ENCODE assay signal across 30 cellular contexts in the genomic region with DNA sequence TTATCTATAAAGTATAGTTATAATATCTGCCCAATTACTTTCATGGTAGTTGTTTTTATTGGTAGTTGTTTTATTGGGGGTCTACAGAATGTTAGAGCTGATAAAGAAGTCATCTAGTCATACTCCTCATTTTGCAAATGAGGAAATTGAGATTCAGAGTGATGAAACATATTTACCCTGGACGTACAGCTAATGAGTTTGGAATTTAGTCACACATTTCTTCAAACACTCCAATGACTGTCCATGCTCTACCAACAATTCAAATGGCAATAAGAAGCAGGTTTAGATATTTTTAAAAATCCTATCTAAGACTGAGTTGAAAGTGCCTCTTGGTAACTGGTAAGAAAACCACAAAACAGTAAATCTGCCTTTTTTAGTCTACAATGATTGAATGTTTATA.
"Had no signal": no experiment of that assay in that cellular context is flagged by ENCODE, and none has a peak within 500 bp of the region (broad histone marks: within the 10 kb centered on the region; RNA-seq: fewer than 3 reads in every experiment).

No MANE protein-coding gene starts in this region.

- FAIRE-seq: pancreas had no signal

- H3K27me3 ChIP-seq: colonic mucosa, gastrocnemius medialis, testis, transverse colon had no signal

- H3K9me3 ChIP-seq: colonic mucosa, gastrocnemius medialis, pancreas, prostate gland, testis, transverse colon had no signal

- ATAC-seq: activated naive CD8-positive, alpha-beta T cell treated with anti-CD3 and anti-CD28 coated beads, Interleukin-2, amount 50 U/mL, for 24 hours; gastrocnemius medialis; left colon; naive thymus-derived CD8-positive, alpha-beta T cell; pancreas; sciatic nerve; stimulated activated naive CD8-positive, alpha-beta T cell treated with anti-CD3 and anti-CD28 coated beads, Interleukin-15, Interleukin-2, amounts not matched to agents 100 U/mL and 50 U/mL, for 24 hours had no signal

- H3K27ac ChIP-seq: colonic mucosa, gastrocnemius medialis, pancreas, prostate gland, skin epidermis, testis, transverse colon had no signal

- H3K4me1 ChIP-seq: colonic mucosa, gastrocnemius medialis, pancreas, prostate gland, testis, transverse colon had no signal

- H3K4me3 ChIP-seq: colonic mucosa, gastrocnemius medialis, pancreas, prostate gland, skin epidermis, testis, transverse colon had no signal

- H3K36me3 ChIP-seq: colonic mucosa, gastrocnemius medialis, pancreas, prostate gland, transverse colon had no signal

- DNase-seq: activated CD4-positive, alpha-beta memory T cell treated with anti-CD3 and anti-CD28 coated beads, Interleukin-2, amount 10 ng/mL, durations not matched to agents 7 days and 5 days; activated CD4-positive, alpha-beta T cell treated with anti-CD3 and anti-CD28 coated beads, Interleukin-2, amount 10 ng/mL, durations not matched to agents 24 days and 14 days; activated CD4-positive, CD25-positive, alpha-beta regulatory T cell treated with anti-CD3 and anti-CD28 coated beads, Interleukin-2, amount 50 U/mL, for 72 hours; activated CD8-positive, alpha-beta memory T cell treated with anti-CD3 and anti-CD28 coated beads, Interleukin-2, amount 50 U/mL, for 48 hours; activated gamma-delta T cell; activated naive CD4-positive, alpha-beta T cell treated with anti-CD3 and anti-CD28 coated beads, Interleukin-2, amount 50 U/mL, for 16 hours; activated naive CD8-positive, alpha-beta T cell treated with anti-CD3 and anti-CD28 coated beads, Interleukin-2, amount 50 U/mL, for 24 hours; activated T-cell treated with anti-CD3 and anti-CD28 coated beads, Interleukin-2, amount 50 U/mL, for 24 hours; amygdala; colonic mucosa; effector memory CD4-positive, alpha-beta T cell; erythroblast; gastrocnemius medialis; glutamatergic neuron; islet precursor cell; left colon; mesenchymal stem cell; naive thymus-derived CD8-positive, alpha-beta T cell; nucleus accumbens; pancreas; retina; stimulated activated CD4-positive, alpha-beta T cell treated with anti-CD3 and anti-CD28 coated beads, Interleukin-12 subunit alpha, Interleukin-12 subunit beta, amount 100 ng/mL, for 4 hours; stimulated activated CD4-positive, alpha-beta T cell treated with anti-CD3 and anti-CD28 coated beads, Interleukin-4, amount 100 ng/mL, for 1 hour; stimulated activated naive CD8-positive, alpha-beta T cell treated with anti-CD3 and anti-CD28 coated beads, Interleukin-15, Interleukin-2, amounts not matched to agents 100 U/mL and 50 U/mL, for 24 hours; T1000; testis; transverse colon had no signal
